Comparison of ENCODE assay signal across 21 cellular contexts in genomic region chr3:18716821-18717220, GRCh38.
DNase-seq lines count a peak whose midpoint lies in the region; ATAC-seq and TF ChIP-seq lines count a peak whose summit lies in the region.
"Had no signal": no experiment of that assay in that cellular context is flagged by ENCODE, and none has a peak within 500 bp of the region (broad histone marks: within the 10 kb centered on the region; RNA-seq: fewer than 3 reads in every experiment).

No MANE protein-coding gene starts in this region.

- POLR2A ChIA-PET in CD4-positive, alpha-beta T cell (lab: Charles Lee): interaction anchor here (0.6 to 4.0 kb wide), 7 partner anchors 9 to 525 kb away, joined by 3 to 39 read pairs (median 4); no protein-coding TSS in a partner anchor
- POLR2A ChIA-PET in activated CD8-positive, alpha-beta T cell treated with anti-CD3 and anti-CD28 coated beads, Interleukin-2, amount 10 ng/mL, durations not matched to agents 7 days and 5 days (lab: Charles Lee): interaction anchor here (1.1 to 9.5 kb wide), 14 partner anchors 9 to 292 kb away, joined by 3 to 213 read pairs (median 8); partner anchors contain the start of gene SATB1

- H3K4me2 ChIP-seq in osteoblast (ENCODE audit: insufficient read depth, low read length): no peak overlapping the region

- peak overlapping the region; percentile 65 for H3K27ac Mint-ChIP-seq in CD4-positive, alpha-beta T cell
- peak overlapping the region; percentile 95 for H3K27ac Mint-ChIP-seq in activated CD8-positive, alpha-beta T cell treated with anti-CD3 and anti-CD28 coated beads, Interleukin-2, amount 10 ng/mL, durations not matched to agents 7 days and 5 days

- no peak overlapping the region for H3K4me3 ChIP-seq in osteoblast (ENCODE audit: insufficient read depth, low read length)
- H3K4me3 ChIP-seq: heart right ventricle, lower lobe of right lung, pancreas, sigmoid colon, vagina had no signal

- no peak overlapping the region for H3K4me3 Mint-ChIP-seq in CD4-positive, alpha-beta T cell
- H3K4me3 Mint-ChIP-seq in activated CD8-positive, alpha-beta T cell treated with anti-CD3 and anti-CD28 coated beads, Interleukin-2, amount 10 ng/mL, durations not matched to agents 7 days and 5 days: peak overlapping the region; percentile 36

- no peak overlapping the region for H2AFZ ChIP-seq in osteoblast (ENCODE audit: low read length)

- no peaks in the 10 kb centered on the region for H3K27me3 Mint-ChIP-seq in CD4-positive, alpha-beta T cell
- no peaks in the 10 kb centered on the region for H3K27me3 Mint-ChIP-seq in activated CD8-positive, alpha-beta T cell treated with anti-CD3 and anti-CD28 coated beads, Interleukin-2, amount 10 ng/mL, durations not matched to agents 7 days and 5 days (ENCODE audit: low read depth)
- H3K27me3 Mint-ChIP-seq: effector memory CD8-positive, alpha-beta T cell had no signal

- H3K4me1 ChIP-seq in osteoblast (ENCODE audit: insufficient read depth, low read length): no peaks in the 10 kb centered on the region
- H3K4me1 ChIP-seq: BE2C, lower lobe of right lung, pancreas, sigmoid colon, vagina had no signal

- peaks cover 3% of the 10 kb centered on the region for H3K9me3 Mint-ChIP-seq in CD4-positive, alpha-beta T cell
- peaks cover 10% of the 10 kb centered on the region for H3K9me3 Mint-ChIP-seq in activated CD8-positive, alpha-beta T cell treated with anti-CD3 and anti-CD28 coated beads, Interleukin-2, amount 10 ng/mL, durations not matched to agents 7 days and 5 days (ENCODE audit: insufficient read depth)

- H4K20me1 ChIP-seq in osteoblast (ENCODE audit: insufficient read depth, low read length): no peaks in the 10 kb centered on the region

- peak; percentile 8 for DNase-seq in Ammon's horn (ENCODE audit: low spot score)
- no peak for DNase-seq in CD4-positive, alpha-beta T cell
- DNase-seq in activated CD8-positive, alpha-beta T cell treated with anti-CD3 and anti-CD28 coated beads, Interleukin-2, amount 10 ng/mL, durations not matched to agents 7 days and 5 days: no peak
- DNase-seq in inferior parietal cortex (ENCODE audit: extremely low spot score): peak; percentile 16
- no peak for DNase-seq in osteoblast (ENCODE audit: insufficient read length, low spot score, missing footprints)
- no peak for DNase-seq in dedifferentiated amniotic fluid mesenchymal stem cell (ENCODE audit: extremely low spot score)
- DNase-seq: amniotic stem cell; BE2C; effector memory CD8-positive, alpha-beta T cell; heart right ventricle; KG1; lower lobe of right lung; NCI-H1092; NCI-H524 treated with DMSO at 0.1 percent for 48 hours; pancreas; SHP77 treated with DMSO at 0.1 percent for 48 hours; sigmoid colon; stimulated activated CD4-positive, alpha-beta T cell treated with anti-CD3 and anti-CD28 coated beads, Interleukin-2, amount 100 ng/mL, for 24 hours; T-helper 9 cell had no signal

- no peaks in the 10 kb centered on the region for H3K9me3 ChIP-seq in CD4-positive, alpha-beta T cell (ENCODE audit: control insufficient read depth, low read length)
- peaks cover 2% of the 10 kb centered on the region for H3K9me3 ChIP-seq in osteoblast (ENCODE audit: low read depth, low read length)
- H3K9me3 ChIP-seq: BE2C, heart right ventricle, lower lobe of right lung, pancreas, sigmoid colon, vagina had no signal

- H3K27ac ChIP-seq in CD4-positive, alpha-beta T cell (ENCODE audit: low read depth, low read length): no peak overlapping the region
- H3K27ac ChIP-seq in osteoblast (ENCODE audit: low read depth, low read length): no peak overlapping the region
- H3K27ac ChIP-seq: heart right ventricle, lower lobe of right lung, pancreas, sigmoid colon, vagina had no signal

- H3K79me2 ChIP-seq in osteoblast (ENCODE audit: insufficient read depth, low read length): no peaks in the 10 kb centered on the region

- H3K27me3 ChIP-seq in CD4-positive, alpha-beta T cell (ENCODE audit: control insufficient read depth, insufficient read depth, low read length): no peaks in the 10 kb centered on the region
- no peaks in the 10 kb centered on the region for H3K27me3 ChIP-seq in osteoblast (ENCODE audit: insufficient read depth, low read length)
- H3K27me3 ChIP-seq: BE2C, heart right ventricle, pancreas, sigmoid colon, vagina had no signal

- H3K4me1 Mint-ChIP-seq in CD4-positive, alpha-beta T cell (ENCODE audit: low read depth): peaks cover 76% of the 10 kb centered on the region
- peaks cover 78% of the 10 kb centered on the region for H3K4me1 Mint-ChIP-seq in activated CD8-positive, alpha-beta T cell treated with anti-CD3 and anti-CD28 coated beads, Interleukin-2, amount 10 ng/mL, durations not matched to agents 7 days and 5 days (ENCODE audit: low read depth)

- no peak for TF ChIP-seq CTCF in CD4-positive, alpha-beta T cell (IDR thresholded peaks at IDR 0.05)
- no peak for TF ChIP-seq CTCF in osteoblast (IDR thresholded peaks at IDR 0.05; ENCODE audit: extremely low read depth, low read depth, low read length)

- H3K36me3 ChIP-seq in osteoblast (ENCODE audit: insufficient read depth, low read length): no peaks in the 10 kb centered on the region
- H3K36me3 ChIP-seq: BE2C, heart right ventricle, lower lobe of right lung, pancreas, sigmoid colon, vagina had no signal

- H3K36me3 Mint-ChIP-seq in CD4-positive, alpha-beta T cell (ENCODE audit: low read depth): peaks cover 20% of the 10 kb centered on the region
- H3K36me3 Mint-ChIP-seq in activated CD8-positive, alpha-beta T cell treated with anti-CD3 and anti-CD28 coated beads, Interleukin-2, amount 10 ng/mL, durations not matched to agents 7 days and 5 days (ENCODE audit: low read depth): peaks cover 51% of the 10 kb centered on the region

- intact Hi-C loops in CD4-positive, alpha-beta T cell (cut with DNase I, micrococcal nuclease): loop anchor here in 1 of 2 experiments (5.0 kb wide), 1 partner anchor 40 kb away; no protein-coding TSS in a partner anchor

- CTCF ChIA-PET in CD4-positive, alpha-beta T cell (lab: Charles Lee): interaction anchor here (0.9 to 1.5 kb wide), 6 partner anchors 9 to 46 kb away, joined by 3 to 6 read pairs (median 4); no protein-coding TSS in a partner anchor
- CTCF ChIA-PET in activated CD8-positive, alpha-beta T cell treated with anti-CD3 and anti-CD28 coated beads, Interleukin-2, amount 10 ng/mL, durations not matched to agents 7 days and 5 days (lab: Charles Lee): interaction anchor here (0.6 to 9.9 kb wide), 14 partner anchors 9 to 278 kb away, joined by 3 to 82 read pairs (median 4); no protein-coding TSS in a partner anchor

- ATAC-seq in CD4-positive, alpha-beta T cell (ENCODE audit: poor library complexity): no peak
- no peak for ATAC-seq in activated CD8-positive, alpha-beta T cell treated with anti-CD3 and anti-CD28 coated beads, Interleukin-2, amount 10 ng/mL, durations not matched to agents 7 days and 5 days
- no peak for ATAC-seq in HG03108 (IDR thresholded peaks at IDR 0.05; ENCODE audit: unreplicated experiment)
- ATAC-seq: heart right ventricle, lower lobe of right lung, pancreas had no signal

Comparison
In these comparisons a context has a peak if more than half of its experiments do, and no peak if none do; other contexts are left out.
1. DNase-seq: peak in Ammon's horn (single experiment) and inferior parietal cortex (single experiment); none in CD4-positive, alpha-beta T cell (0 of 10), activated CD8-positive, alpha-beta T cell treated with anti-CD3 and anti-CD28 coated beads, Interleukin-2, amount 10 ng/mL, durations not matched to agents 7 days and 5 days (single experiment), osteoblast (single experiment) and dedifferentiated amniotic fluid mesenchymal stem cell (single experiment).